Comparison of ENCODE assay signal across 8 cellular contexts in the genomic region with DNA sequence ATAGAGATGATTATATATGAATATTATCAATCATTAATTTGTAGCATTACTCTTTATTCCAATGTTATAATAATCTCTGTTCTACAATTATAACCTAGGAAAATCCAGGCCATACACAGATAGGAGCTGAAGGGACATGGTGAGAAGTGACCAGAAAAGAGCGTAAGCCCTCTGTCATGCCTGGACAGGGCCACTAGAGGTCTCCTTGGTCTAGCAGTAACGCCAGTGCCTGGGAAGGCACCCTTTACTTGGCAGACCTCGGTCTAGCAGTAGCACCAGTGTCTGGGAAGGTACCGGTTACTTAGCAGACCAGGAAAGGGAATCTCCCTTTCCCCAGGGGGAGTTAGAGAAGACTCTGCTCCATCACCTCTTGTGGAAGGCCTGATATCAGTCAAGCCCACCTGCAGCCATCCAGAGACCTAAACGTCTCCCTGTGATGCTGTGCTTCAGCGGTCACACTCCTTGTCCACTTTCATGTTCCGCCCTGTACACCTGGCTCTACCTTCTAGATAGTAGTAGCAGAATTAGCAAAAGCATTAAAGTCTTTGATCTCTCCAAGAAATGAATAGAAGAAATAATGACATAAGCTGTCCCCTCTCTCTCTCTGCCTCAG.
DNase-seq lines count a peak whose midpoint lies in the region; ATAC-seq and TF ChIP-seq lines count a peak whose summit lies in the region.

No MANE protein-coding gene starts in this region.

- no peak overlapping the region for H3K4me3 ChIP-seq in astrocyte of the spinal cord (ENCODE audit: low read depth, low read length)

- in situ Hi-C loops in astrocyte of the spinal cord (cut with HindIII; ENCODE audit: low sequenced_read_pairs): no loop called here

- H3K27ac ChIP-seq in C4-2B: no peak overlapping the region

- TF ChIP-seq CTCF in C4-2B (conservative IDR thresholded peaks at IDR 0.05): peak; percentile 21; the same call in 1 of the 2 replicates
- peak; percentile 79 for TF ChIP-seq CTCF in astrocyte of the spinal cord (IDR thresholded peaks at IDR 0.05; ENCODE audit: low read depth, low read length)
- TF ChIP-seq CTCF in omental fat pad (IDR thresholded peaks at IDR 0.05): no peak

- peak; percentile 26 for DNase-seq in NCI-H2029 treated with DMSO at 0.1 percent for 48 hours (lab: John Stamatoyannopoulos, UW)
- DNase-seq in astrocyte of the spinal cord (ENCODE audit: low read depth, low spot score): peak; percentile 50
- peak; percentile 72 for DNase-seq in left kidney (ENCODE audit: low read depth, low spot score)
- no peak for DNase-seq in omental fat pad (ENCODE audit: low spot score)
- DNase-seq in stimulated activated naive CD4-positive, alpha-beta T cell treated with Interleukin-2 at 50 U/mL for 16 hours (lab: John Stamatoyannopoulos, UW): no peak

- ATAC-seq in GM18511 (IDR thresholded peaks at IDR 0.05; ENCODE audit: unreplicated experiment) (peak; percentile 100), HG02870 (IDR thresholded peaks at IDR 0.05; ENCODE audit: unreplicated experiment) (peak; percentile 99), omental fat pad (ENCODE audit: low FRiP score) (no peak)

Comparison
In these comparisons a context has a peak if more than half of its experiments do, and no peak if none do; other contexts are left out.
1. CTCF ChIP-seq: peak in C4-2B (single experiment) and astrocyte of the spinal cord (single experiment); none in omental fat pad (0 of 3).
2. DNase-seq: peak in NCI-H2029 treated with DMSO at 0.1 percent for 48 hours (single experiment), astrocyte of the spinal cord (single experiment) and left kidney (single experiment); none in omental fat pad (single experiment) and stimulated activated naive CD4-positive, alpha-beta T cell treated with Interleukin-2 at 50 U/mL for 16 hours (single experiment).